Comparison of ENCODE assay signal across 15 cellular contexts in genomic region chr15:90126457-90127435, GRCh38. TPM values are rescaled to one million over a fixed set of nuclear protein-coding genes. Genes with fewer than 3 reads are reported as not detected.
DNase-seq lines count a peak whose midpoint lies in the region; ATAC-seq and TF ChIP-seq lines count a peak whose summit lies in the region.
"Had no signal": no experiment of that assay in that cellular context is flagged by ENCODE, and none has a peak within 500 bp of the region (broad histone marks: within the 10 kb centered on the region; RNA-seq: fewer than 3 reads in every experiment).

No MANE protein-coding gene starts in this region.

- no peak overlapping the region; the same call in 1 of the 2 replicates for H4K91ac ChIP-seq in IMR-90 (ENCODE audit: insufficient read depth, low read depth, low read length)

- H3K36me3 ChIP-seq in IMR-90 (ENCODE audit: control insufficient read depth, insufficient read depth, low read length) (no peaks in the 10 kb centered on the region), left lung (no peaks in the 10 kb centered on the region), spleen (no peaks in the 10 kb centered on the region), OCI-LY7 (ENCODE audit: insufficient read depth, low read length) (no peaks in the 10 kb centered on the region)

- H3K18ac ChIP-seq in IMR-90 (ENCODE audit: low read depth, low read length): no peak overlapping the region; the same call in 1 of the 2 replicates

- H3K9me2 ChIP-seq in OCI-LY7 (ENCODE audit: insufficient read depth, low read length): no peaks in the 10 kb centered on the region

- H3K79me1 ChIP-seq in IMR-90 (ENCODE audit: low read depth in 1 of 2, low read length in 2 of 2): no peaks in the 10 kb centered on the region

- no peak overlapping the region for H2BK20ac ChIP-seq in IMR-90 (ENCODE audit: low read depth, low read length)

- peak; percentile 64 for ATAC-seq in IMR-90 (ENCODE audit: low read depth)
- peak; percentile 91 for ATAC-seq in left lung
- ATAC-seq: sciatic nerve had no signal

- no peak overlapping the region for H3K27ac ChIP-seq in IMR-90 (ENCODE audit: insufficient read depth, low read length)
- H3K27ac ChIP-seq in coronary artery: no peak overlapping the region
- H3K27ac ChIP-seq in left lung: no peak overlapping the region
- no peak overlapping the region for H3K27ac ChIP-seq in spleen
- no peak overlapping the region for H3K27ac ChIP-seq in OCI-LY7 (ENCODE audit: low read depth, low read length, poor library complexity, severe bottlenecking)
- H3K27ac ChIP-seq: HL-60, testis had no signal

- H2BK120ac ChIP-seq in IMR-90 (ENCODE audit: low read depth, low read length): no peak overlapping the region

- H3K27me3 ChIP-seq in IMR-90 (ENCODE audit: control insufficient read depth, insufficient read depth, low read length): peaks cover 9% of the 10 kb centered on the region
- peaks cover 0 to 12% of the 10 kb centered on the region in 2 donors for H3K27me3 ChIP-seq in left lung
- peaks cover 0 to 33% (median 0%) of the 10 kb centered on the region in 7 donors for H3K27me3 ChIP-seq in spleen (replicated peaks in 1 of 7)
- H3K27me3 ChIP-seq: testis had no signal

- H2AFZ ChIP-seq in IMR-90 (replicated peaks; ENCODE audit: low read length, poor library complexity) (peak overlapping the region; percentile 84), OCI-LY7 (ENCODE audit: low read length) (no peak overlapping the region)

- no peak overlapping the region for H3K14ac ChIP-seq in IMR-90 (replicated peaks; ENCODE audit: low read depth, low read length)

- H3K4me1 ChIP-seq in IMR-90 (ENCODE audit: control insufficient read depth, insufficient read depth, low read length) (peaks cover 5% of the 10 kb centered on the region), left lung (no peaks in the 10 kb centered on the region), spleen (peaks cover 0 to 6% (median 0%) of the 10 kb centered on the region in 6 donors), OCI-LY7 (ENCODE audit: insufficient read depth, low read length, poor library complexity, severe bottlenecking) (peaks cover 7% of the 10 kb centered on the region)
- H3K4me1 ChIP-seq: testis had no signal

- peaks cover 5% of the 10 kb centered on the region; the same call in 1 of the 2 replicates for H3K9me1 ChIP-seq in IMR-90 (ENCODE audit: insufficient read depth, low read length)

- no peak overlapping the region for H2BK5ac ChIP-seq in IMR-90 (ENCODE audit: low read depth, low read length, poor library complexity, severe bottlenecking)

- in situ Hi-C loops in IMR-90 (cut with MboI; ENCODE audit: low sequenced_read_pairs): no loop called here

- 0% methylated on average over 2 of the region's 10 CpGs; no CpG with 5 or more reads in 1 of the 2 experiments for WGBS in IMR-90 (ENCODE audit: extremely low coverage in 2 of 2, insufficient read length in 1 of 2), 2 experiments
- WGBS in spleen, 5 donors: 33 to 66% (median 46%) methylated on average over 10 of the region's 10 CpGs

- POLR2A ChIA-PET in IMR-90 (lab: Charles Lee; ENCODE audit: unreplicated experiment) (interaction anchor here (0.7 kb wide), 1 partner anchor 139 kb away, joined by 7 read pairs; no protein-coding TSS in a partner anchor), OCI-LY7 (lab: Charles Lee) (interaction anchor here (0.6 kb wide), 2 partner anchors 142 to 227 kb away, joined by 3 to 5 read pairs; no protein-coding TSS in a partner anchor)

- no peak overlapping the region for H3K9ac ChIP-seq in IMR-90 (ENCODE audit: low read depth, low read length)

- no peak for TF ChIP-seq RAD21 in IMR-90 (IDR thresholded peaks at IDR 0.05; ENCODE audit: low read length)

- CTCF ChIA-PET in IMR-90 (lab: Yijun Ruan, JAX): no interaction called here
- CTCF ChIA-PET in OCI-LY7 (lab: Charles Lee; ENCODE audit: unreplicated experiment): no interaction called here

- H4K5ac ChIP-seq in IMR-90 (ENCODE audit: low read depth, low read length): no peak overlapping the region

- TF ChIP-seq POLR2A in IMR-90 (IDR thresholded peaks at IDR 0.05; ENCODE audit: low read depth, low read length) (no peak), spleen (IDR thresholded peaks at IDR 0.05) (no peak)

- H3K4me3 ChIP-seq in IMR-90 (ENCODE audit: insufficient read depth, low read depth, low read length) (no peak overlapping the region), coronary artery (peak overlapping the region; percentile 27), left lung (no peak overlapping the region), spleen (no peak overlapping the region), OCI-LY7 (ENCODE audit: low read depth, low read length, poor library complexity, severe bottlenecking) (no peak overlapping the region)
- H3K4me3 ChIP-seq: testis had no signal

- intact Hi-C loops in IMR-90 (cut with micrococcal nuclease) (no loop called here), left lung (cut with DNase I) (no loop called here), spleen (cut with DNase I; ENCODE audit: low total_unique reads) (no loop called here), OCI-LY7 (cut with micrococcal nuclease; ENCODE audit: unreplicated experiment) (no loop called here)

- H3K23ac ChIP-seq in IMR-90 (ENCODE audit: low read depth, low read length): peak overlapping the region; percentile 53

- H3K4me2 ChIP-seq in IMR-90 (ENCODE audit: low read depth, low read length): peak overlapping the region; percentile 36; the same call in 1 of the 2 replicates
- H3K4me2 ChIP-seq in OCI-LY7 (ENCODE audit: low read length): no peak overlapping the region

- dilution Hi-C loops in IMR-90 (cut with HindIII; ENCODE audit: low sequenced_read_pairs, unreplicated experiment): no loop called here

- no peaks in the 10 kb centered on the region for H3K79me2 ChIP-seq in OCI-LY7 (ENCODE audit: insufficient read depth, low read depth, low read length)

- no peak overlapping the region for H4K8ac ChIP-seq in IMR-90 (ENCODE audit: low read depth in 2 of 2, low read length in 2 of 2)

- H2AK9ac ChIP-seq in IMR-90 (replicated peaks; ENCODE audit: low read depth, low read length, poor library complexity): peak overlapping the region; percentile 57

- no TSS peak for BruUV-seq in IMR-90 (replicated peaks; lab: Mats Ljungman, UMichigan)
- no TSS peak for BruUV-seq in OCI-LY7 (replicated peaks; lab: Mats Ljungman, UMichigan)

- TF ChIP-seq CTCF in IMR-90 (conservative IDR thresholded peaks at IDR 0.05; ENCODE audit: low read depth, low read length): no peak
- TF ChIP-seq CTCF in coronary artery (IDR thresholded peaks at IDR 0.05): no peak
- no peak for TF ChIP-seq CTCF in left lung (IDR thresholded peaks at IDR 0.05)
- TF ChIP-seq CTCF in spleen (IDR thresholded peaks at IDR 0.05 in 8 of 11, conservative IDR thresholded peaks at IDR 0.05 in 3 of 11): no peak
- TF ChIP-seq CTCF in OCI-LY7 (conservative IDR thresholded peaks at IDR 0.05; ENCODE audit: low read length): no peak

- H2AK5ac ChIP-seq in IMR-90 (ENCODE audit: low read depth, low read length): peak overlapping the region; percentile 24; the same call in 1 of the 2 replicates

- H4K20me1 ChIP-seq in IMR-90 (ENCODE audit: insufficient read depth, low read length) (no peaks in the 10 kb centered on the region), OCI-LY7 (ENCODE audit: insufficient read depth, low read length) (no peaks in the 10 kb centered on the region)

- no peak overlapping the region for H3K4ac ChIP-seq in IMR-90 (ENCODE audit: low read depth, low read length)

- no peaks in the 10 kb centered on the region for H3K9me3 ChIP-seq in IMR-90 (ENCODE audit: control insufficient read depth, insufficient read depth, low read length)
- H3K9me3 ChIP-seq in left lung: no peaks in the 10 kb centered on the region
- no peaks in the 10 kb centered on the region for H3K9me3 ChIP-seq in spleen
- H3K9me3 ChIP-seq in OCI-LY7 (ENCODE audit: low read length): no peaks in the 10 kb centered on the region
- H3K9me3 ChIP-seq: testis had no signal

- DNase-seq in IMR-90 (no peak), coronary artery (ENCODE audit: low spot score) (no peak), left lung (peak in 1 of 2 donors; percentile 42), spleen (peak; percentile 37), OCI-LY7 (ENCODE audit: low spot score) (no peak), NCI-H2081 treated with DMSO at 0.1 percent for 48 hours (lab: John Stamatoyannopoulos, UW) (no peak), A172 (ENCODE audit: low spot score) (no peak)
- DNase-seq in activated naive CD4-positive, alpha-beta T cell treated with Interleukin-2 at 50 U/mL for 16 hours: no peak
- DNase-seq: activated T-cell treated with anti-CD3 and anti-CD28 coated beads, Interleukin-2, amount 50 U/mL, for 24 hours; amygdala; COR-L47; NCI-H69; testis had no signal

- no peak overlapping the region for H3K56ac ChIP-seq in IMR-90 (ENCODE audit: extremely low read depth, insufficient read depth, low read length)

- no peak overlapping the region; the same call in 2 of the 3 replicates for H2BK15ac ChIP-seq in IMR-90 (ENCODE audit: low read depth, low read length)

TF ChIP-seq in IMR-90, 13 proteins besides CTCF, POLR2A, EP300 and RAD21 (continues in another document):
- TF ChIP-seq SMC3 (IDR thresholded peaks at IDR 0.05; ENCODE audit: low read depth, low read length) (no peak), MAFK (IDR thresholded peaks at IDR 0.05; ENCODE audit: low read depth, low read length) (no peak), NFE2L2 (IDR thresholded peaks at IDR 0.05; ENCODE audit: low read depth, low read length) (no peak), MXI1 (IDR thresholded peaks at IDR 0.05; ENCODE audit: borderline replicate concordance, low read depth, low read length) (no peak), USF2 (IDR thresholded peaks at IDR 0.05; ENCODE audit: low read depth, low read length) (no peak)

RNA-seq across cellular contexts. Expression of gene IDH2, which starts 24.5 kb away (rescaled TPM):
- 87.2 and 118 TPM in 2 replicates for total RNA-seq in IMR-90 (2012; rRNA removed)
- polyA plus RNA-seq in IMR-90 (2012; rRNA removed): 84.2 and 84.9 TPM in 2 replicates
- polyA plus RNA-seq in IMR-90 (2012; cell fraction: cytosol; rRNA removed): 49.5 and 94.7 TPM in 2 replicates
- polyA plus RNA-seq in IMR-90 (2012; cell fraction: nucleus; rRNA removed; ENCODE audit: low replicate concordance): 37.6 and 62.1 TPM in 2 replicates
- 10 to 100 TPM; 92.7 to 95.3 TPM for total RNA-seq in left lung
- 10 to 100 TPM; 42.8 to 70.9 (median 52.5) TPM for total RNA-seq in spleen
- 10 to 100 TPM; 36.4 to 57.8 (median 53.5) TPM for polyA plus RNA-seq in spleen
- total RNA-seq in OCI-LY7 (2014; rRNA removed; shearing (Covaris generic)): 204 and 220 TPM in 2 replicates
- 216 and 224 TPM in 2 replicates for total RNA-seq in OCI-LY7 (2022)
- 43.7 and 61.6 TPM in 2 replicates for total RNA-seq in A172 (2014; rRNA removed; shearing (Covaris generic))
